In genomic region chr6:37696220-37696840, GRCh38 we compare ENCODE assay signal across 8 cellular contexts. TPM values are rescaled to one million over a fixed set of nuclear protein-coding genes. Genes with fewer than 3 reads are reported as not detected.
DNase-seq lines count a peak whose midpoint lies in the region; ATAC-seq and TF ChIP-seq lines count a peak whose summit lies in the region.

No MANE protein-coding gene starts in this region.

- CTCF ChIA-PET in BJ (lab: Yijun Ruan, JAX): no interaction called here

- H3K4me1 ChIP-seq in HUES64 (ENCODE audit: insufficient read depth, low read length) (peaks cover 17% of the 10 kb centered on the region), ovary (ENCODE audit: insufficient read depth) (peaks cover 5% of the 10 kb centered on the region)

- H3K27me3 ChIP-seq in BJ (ENCODE audit: control insufficient read depth, insufficient read depth, low read length): peaks cover 8% of the 10 kb centered on the region
- H3K27me3 ChIP-seq in HUES64 (ENCODE audit: insufficient read depth, low read length): peaks cover 89% of the 10 kb centered on the region
- no peaks in the 10 kb centered on the region for H3K27me3 ChIP-seq in ovary

- no peak for TF ChIP-seq CTCF in BJ (IDR thresholded peaks at IDR 0.05; ENCODE audit: insufficient read depth, low read depth, low read length)
- no peak for TF ChIP-seq CTCF in ovary (IDR thresholded peaks at IDR 0.05)

- WGBS in HUES64: 3% methylated on average over 54 of the region's 54 CpGs
- WGBS in ovary, 3 donors: 0 to 1% (median 0%) methylated on average over 43 to 54 of the region's 54 CpGs

- H3K27ac ChIP-seq in HUES64 (ENCODE audit: low read depth, low read length) (no peak overlapping the region), ovary (peak overlapping the region; percentile 26 to 85)

- H3K36me3 ChIP-seq in BJ (ENCODE audit: control insufficient read depth, insufficient read depth, low read length) (no peaks in the 10 kb centered on the region), HUES64 (ENCODE audit: insufficient read depth, low read length) (no peaks in the 10 kb centered on the region), ovary (no peaks in the 10 kb centered on the region)

- TF ChIP-seq EP300 in ovary (IDR thresholded peaks at IDR 0.05): no peak

- intact Hi-C loops in ovary (cut with DNase I): loop anchor here (10.0 kb wide), 4 partner anchors 212 to 788 kb away; no protein-coding TSS in a partner anchor

- peak overlapping the region; percentile 66 for H3K4me3 ChIP-seq in BJ (ENCODE audit: low read depth, low read length)
- peak overlapping the region; percentile 63 for H3K4me3 ChIP-seq in HUES64 (ENCODE audit: low read length)
- peak overlapping the region; percentile 68 for H3K4me3 ChIP-seq in ovary

- DNase-seq in BJ (ENCODE audit: low read depth) (no peak), activated T-cell treated with anti-CD3 and anti-CD28 coated beads for 48 hours (ENCODE audit: low read depth) (peak; percentile 28), fibroblast of peridontal ligament (ENCODE audit: extremely low read depth) (peak; percentile 31), ovary (peak; percentile 22 to 54 (median 41)), pons (ENCODE audit: low spot score) (no peak)

- TF ChIP-seq POLR2A in ovary (IDR thresholded peaks at IDR 0.05): no peak

- POLR2A ChIA-PET in BJ (lab: Charles Lee): no interaction called here

- no peaks in the 10 kb centered on the region for H3K9me3 ChIP-seq in HUES64 (ENCODE audit: insufficient read depth, low read depth, low read length)
- no peaks in the 10 kb centered on the region for H3K9me3 ChIP-seq in ovary

- ATAC-seq in HG03342 (IDR thresholded peaks at IDR 0.05; ENCODE audit: unreplicated experiment): no peak
- no peak for ATAC-seq in HG02678 (IDR thresholded peaks at IDR 0.05; ENCODE audit: unreplicated experiment)

- H3K9ac ChIP-seq in HUES64 (ENCODE audit: low read depth, low read length): no peak overlapping the region

RNA-seq across cellular contexts. Expression of gene MDGA1, which starts 1.4 kb away (rescaled TPM):
- polyA plus RNA-seq in BJ (2011; rRNA removed) (1.5 and 2.9 TPM in 2 replicates), ovary (1 to 10 TPM; 4.8 to 7.0 TPM)
- polyA minus RNA-seq in BJ (2011; rRNA and poly(A)+ RNA removed): 3.1 and 4.5 TPM in 2 replicates
- 1.3 TPM for polyA plus RNA-seq in HUES64 (2013, experiment 1 of 2)
- polyA plus RNA-seq in HUES64 (2013, experiment 2 of 2): 1.7 TPM
- total RNA-seq in ovary: 10 to 100 TPM in 5 of 7 donors, 1 to 10 TPM in 2; 4.4 to 24.5 (median 11.6) TPM

Comparison
In these comparisons a context has a peak if more than half of its experiments do, and no peak if none do; other contexts are left out.
1. DNase-seq: peak in activated T-cell treated with anti-CD3 and anti-CD28 coated beads for 48 hours (single experiment), fibroblast of peridontal ligament (single experiment) and ovary (5 of 5); none in BJ (single experiment) and pons (single experiment).
2. Peak in every context shown above with its lines, with median percentiles within 50 percentile points of each other: H3K4me3 ChIP-seq.